ENCODE assay signal across 9 cellular contexts in the genomic region with DNA sequence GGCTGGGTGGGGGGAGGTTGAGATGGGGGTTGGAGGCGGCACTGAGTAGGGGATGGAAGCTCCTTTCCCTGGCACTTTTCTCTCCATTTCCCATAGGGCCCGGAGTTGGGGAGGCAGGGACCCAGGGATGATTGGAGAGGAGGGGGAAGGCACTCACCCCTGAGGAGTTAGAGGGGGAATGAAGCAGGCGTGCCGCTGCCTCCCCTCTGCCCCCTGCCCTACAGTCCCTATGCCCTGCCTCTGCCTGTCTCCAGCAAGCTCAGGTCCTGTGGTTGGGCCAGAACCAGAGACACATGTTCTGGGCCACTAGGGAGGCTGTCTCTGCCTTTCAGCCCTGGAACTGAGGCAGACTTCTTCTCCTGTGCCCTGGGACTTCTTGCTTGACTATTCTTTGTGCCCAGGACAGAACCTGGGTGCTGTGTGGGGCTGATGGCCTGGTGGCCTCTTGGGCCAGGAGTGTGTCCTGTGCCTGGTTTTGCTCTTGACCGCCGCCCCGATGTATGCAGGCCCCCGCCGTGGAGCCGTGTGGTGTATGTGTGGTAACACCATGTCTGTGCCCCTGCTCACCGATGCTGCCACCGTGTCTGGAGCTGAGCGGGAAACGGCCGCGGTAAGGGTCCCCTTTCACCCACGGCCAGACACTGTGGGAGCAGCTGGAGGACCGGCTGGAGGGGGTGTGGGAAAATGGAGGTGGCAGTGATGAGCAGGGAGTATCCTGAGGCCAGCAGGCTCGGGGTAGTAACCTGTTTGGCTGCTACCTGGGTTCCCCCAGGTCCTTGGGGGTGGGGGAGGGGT. TPM values are rescaled to one million over a fixed set of nuclear protein-coding genes. Genes with fewer than 3 reads are reported as not detected.
DNase-seq lines count a peak whose midpoint lies in the region; ATAC-seq lines count a peak whose summit lies in the region.
"Had no signal": no experiment of that assay in that cellular context is flagged by ENCODE, and none has a peak within 500 bp of the region (broad histone marks: within the 10 kb centered on the region; RNA-seq: fewer than 3 reads in every experiment).

No MANE protein-coding gene starts in this region.

- intact Hi-C loops in activated T-helper 1 cell treated with anti-CD3 and anti-CD28 coated beads, Interleukin-12 subunit alpha, Interleukin-12 subunit beta, Interleukin-2, Interleukin-4 antibody, amounts not matched to agents 30 ng/mL and 10 ng/mL and 1 ng/mL, durations not matched to agents 14 hours and 24 hours and 36 hours (cut with micrococcal nuclease) = no loop called here

- peak overlapping the region; percentile 100 for H3K4me3 Mint-ChIP-seq in T-helper 1 cell treated with Interleukin-12 subunit alpha and Interleukin-12 subunit beta and Interleukin-4 antibody, amounts not matched to agents 30 μg/mL and 1 μg/mL, for 36 hours
- peak overlapping the region; percentile 100 for H3K4me3 Mint-ChIP-seq in activated T-helper 1 cell treated with anti-CD3 and anti-CD28 coated beads, Interleukin-12 subunit alpha, Interleukin-12 subunit beta, Interleukin-2, Interleukin-4 antibody, amounts not matched to agents 30 ng/mL and 10 ng/mL and 1 ng/mL, durations not matched to agents 14 hours and 24 hours and 36 hours
- H3K4me3 Mint-ChIP-seq in stimulated activated memory B cell treated with anti-CD40 and anti-IgM and Interleukin-4, amounts not matched to agents 10 μg/mL and 1 μg/mL and 100 μg/mL, for 72 hours = peak overlapping the region; percentile 93

- H3K27ac Mint-ChIP-seq in T-helper 1 cell treated with Interleukin-12 subunit alpha and Interleukin-12 subunit beta and Interleukin-4 antibody, amounts not matched to agents 30 μg/mL and 1 μg/mL, for 36 hours = peak overlapping the region; percentile 98
- H3K27ac Mint-ChIP-seq in activated T-helper 1 cell treated with anti-CD3 and anti-CD28 coated beads, Interleukin-12 subunit alpha, Interleukin-12 subunit beta, Interleukin-2, Interleukin-4 antibody, amounts not matched to agents 30 ng/mL and 10 ng/mL and 1 ng/mL, durations not matched to agents 14 hours and 24 hours and 36 hours = peak overlapping the region; percentile 94
- peak overlapping the region; percentile 96 for H3K27ac Mint-ChIP-seq in stimulated activated memory B cell treated with anti-CD40 and anti-IgM and Interleukin-4, amounts not matched to agents 10 μg/mL and 1 μg/mL and 100 μg/mL, for 72 hours

- H3K9me3 Mint-ChIP-seq in T-helper 1 cell treated with Interleukin-12 subunit alpha and Interleukin-12 subunit beta and Interleukin-4 antibody, amounts not matched to agents 30 μg/mL and 1 μg/mL, for 36 hours = no peaks in the 10 kb centered on the region
- H3K9me3 Mint-ChIP-seq in activated T-helper 1 cell treated with anti-CD3 and anti-CD28 coated beads, Interleukin-12 subunit alpha, Interleukin-12 subunit beta, Interleukin-2, Interleukin-4 antibody, amounts not matched to agents 30 ng/mL and 10 ng/mL and 1 ng/mL, durations not matched to agents 14 hours and 24 hours and 36 hours = no peaks in the 10 kb centered on the region
- H3K9me3 Mint-ChIP-seq in stimulated activated memory B cell treated with anti-CD40 and anti-IgM and Interleukin-4, amounts not matched to agents 10 μg/mL and 1 μg/mL and 100 μg/mL, for 72 hours = no peaks in the 10 kb centered on the region

- DNase-seq in T-helper 1 cell (no peak), NCI-H1048 (lab: John Stamatoyannopoulos, UW) (no peak)
- no peak for DNase-seq in activated T-helper 1 cell treated with anti-CD3 and anti-CD28 coated beads, Interleukin-12 subunit alpha, Interleukin-12 subunit beta, Interleukin-2, Interleukin-4 antibody, amounts not matched to agents 30 ng/mL and 10 ng/mL and 1 ng/mL, durations not matched to agents 14 hours and 24 hours and 36 hours (ENCODE audit: low spot score)
- DNase-seq: T-helper 9 cell had no signal

- H3K27me3 Mint-ChIP-seq in T-helper 1 cell treated with Interleukin-12 subunit alpha and Interleukin-12 subunit beta and Interleukin-4 antibody, amounts not matched to agents 30 μg/mL and 1 μg/mL, for 36 hours (ENCODE audit: low read depth) = no peaks in the 10 kb centered on the region
- no peaks in the 10 kb centered on the region for H3K27me3 Mint-ChIP-seq in activated T-helper 1 cell treated with anti-CD3 and anti-CD28 coated beads, Interleukin-12 subunit alpha, Interleukin-12 subunit beta, Interleukin-2, Interleukin-4 antibody, amounts not matched to agents 30 ng/mL and 10 ng/mL and 1 ng/mL, durations not matched to agents 14 hours and 24 hours and 36 hours (ENCODE audit: insufficient read depth)
- H3K27me3 Mint-ChIP-seq in stimulated activated memory B cell treated with anti-CD40 and anti-IgM and Interleukin-4, amounts not matched to agents 10 μg/mL and 1 μg/mL and 100 μg/mL, for 72 hours = no peaks in the 10 kb centered on the region

- peaks cover 23% of the 10 kb centered on the region for H3K4me1 Mint-ChIP-seq in T-helper 1 cell treated with Interleukin-12 subunit alpha and Interleukin-12 subunit beta and Interleukin-4 antibody, amounts not matched to agents 30 μg/mL and 1 μg/mL, for 36 hours (ENCODE audit: low read depth)
- H3K4me1 Mint-ChIP-seq in activated T-helper 1 cell treated with anti-CD3 and anti-CD28 coated beads, Interleukin-12 subunit alpha, Interleukin-12 subunit beta, Interleukin-2, Interleukin-4 antibody, amounts not matched to agents 30 ng/mL and 10 ng/mL and 1 ng/mL, durations not matched to agents 14 hours and 24 hours and 36 hours (ENCODE audit: low read depth) = peaks cover 16% of the 10 kb centered on the region
- H3K4me1 Mint-ChIP-seq in stimulated activated memory B cell treated with anti-CD40 and anti-IgM and Interleukin-4, amounts not matched to agents 10 μg/mL and 1 μg/mL and 100 μg/mL, for 72 hours = peaks cover 44% of the 10 kb centered on the region

- H3K36me3 Mint-ChIP-seq in T-helper 1 cell treated with Interleukin-12 subunit alpha and Interleukin-12 subunit beta and Interleukin-4 antibody, amounts not matched to agents 30 μg/mL and 1 μg/mL, for 36 hours (ENCODE audit: low read depth) = peaks cover 28% of the 10 kb centered on the region
- peaks cover 28% of the 10 kb centered on the region for H3K36me3 Mint-ChIP-seq in activated T-helper 1 cell treated with anti-CD3 and anti-CD28 coated beads, Interleukin-12 subunit alpha, Interleukin-12 subunit beta, Interleukin-2, Interleukin-4 antibody, amounts not matched to agents 30 ng/mL and 10 ng/mL and 1 ng/mL, durations not matched to agents 14 hours and 24 hours and 36 hours (ENCODE audit: low read depth)
- peaks cover 48% of the 10 kb centered on the region for H3K36me3 Mint-ChIP-seq in stimulated activated memory B cell treated with anti-CD40 and anti-IgM and Interleukin-4, amounts not matched to agents 10 μg/mL and 1 μg/mL and 100 μg/mL, for 72 hours

- H3K4me3 ChIP-seq in iPS-11a (ENCODE audit: low read depth, low read length) = peak overlapping the region; percentile 91

- ATAC-seq in stimulated activated memory B cell treated with anti-CD40 and anti-IgM and Interleukin-4, amounts not matched to agents 10 μg/mL and 1 μg/mL and 100 μg/mL, for 72 hours = no peak
- ATAC-seq in GM19467 (IDR thresholded peaks at IDR 0.05; ENCODE audit: unreplicated experiment) (no peak), HG03135 (IDR thresholded peaks at IDR 0.05; ENCODE audit: unreplicated experiment) (no peak)

RNA-seq across cellular contexts. Expression of a gene that starts 1.4 kb away (rescaled TPM):
- 91.4 and 96.1 TPM in 2 replicates for total RNA-seq in activated T-helper 1 cell treated with anti-CD3 and anti-CD28 coated beads, Interleukin-12 subunit alpha, Interleukin-12 subunit beta, Interleukin-2, Interleukin-4 antibody, amounts not matched to agents 30 ng/mL and 10 ng/mL and 1 ng/mL, durations not matched to agents 14 hours and 24 hours and 36 hours

RNA-seq across cellular contexts. Expression of a gene that starts 8.2 kb away (rescaled TPM):
- 62.4 and 63.4 TPM in 2 replicates for total RNA-seq in activated T-helper 1 cell treated with anti-CD3 and anti-CD28 coated beads, Interleukin-12 subunit alpha, Interleukin-12 subunit beta, Interleukin-2, Interleukin-4 antibody, amounts not matched to agents 30 ng/mL and 10 ng/mL and 1 ng/mL, durations not matched to agents 14 hours and 24 hours and 36 hours

RNA-seq across cellular contexts. Expression of a gene that starts 14.1 kb away (rescaled TPM):
- 83.2 and 83.4 TPM in 2 replicates for total RNA-seq in activated T-helper 1 cell treated with anti-CD3 and anti-CD28 coated beads, Interleukin-12 subunit alpha, Interleukin-12 subunit beta, Interleukin-2, Interleukin-4 antibody, amounts not matched to agents 30 ng/mL and 10 ng/mL and 1 ng/mL, durations not matched to agents 14 hours and 24 hours and 36 hours

RNA-seq across cellular contexts. Expression of a gene that starts 32.9 kb away (rescaled TPM):
- total RNA-seq in activated T-helper 1 cell treated with anti-CD3 and anti-CD28 coated beads, Interleukin-12 subunit alpha, Interleukin-12 subunit beta, Interleukin-2, Interleukin-4 antibody, amounts not matched to agents 30 ng/mL and 10 ng/mL and 1 ng/mL, durations not matched to agents 14 hours and 24 hours and 36 hours = 18.5 and 19.9 TPM in 2 replicates

RNA-seq across cellular contexts. Expression of a gene that starts 49.1 kb away (rescaled TPM):
- 54.5 and 55.2 TPM in 2 replicates for total RNA-seq in activated T-helper 1 cell treated with anti-CD3 and anti-CD28 coated beads, Interleukin-12 subunit alpha, Interleukin-12 subunit beta, Interleukin-2, Interleukin-4 antibody, amounts not matched to agents 30 ng/mL and 10 ng/mL and 1 ng/mL, durations not matched to agents 14 hours and 24 hours and 36 hours
